ENCODE assay signal across 1 cellular context in genomic region chr1:164477336-164477735, GRCh38.
A peak's percentile ranks its signal among the peaks of the same experiment; 100 is the strongest.
TF ChIP-seq lines count a peak whose summit lies in the region.

No MANE protein-coding gene starts in this region.

TF ChIP-seq in H1, 55 proteins besides CTCF, POLR2A, EP300 and RAD21:
- TF ChIP-seq KDM4A (IDR thresholded peaks at IDR 0.05; ENCODE audit: low read depth, low read length, severe bottlenecking) (no peak), POU5F1 (IDR thresholded peaks at IDR 0.05; ENCODE audit: low read depth, low read length) (0 out of 2 replicates have a peak, but pooled peaks have one; percentile 23)
